ENCODE assay signal across 20 cellular contexts in the genomic region with DNA sequence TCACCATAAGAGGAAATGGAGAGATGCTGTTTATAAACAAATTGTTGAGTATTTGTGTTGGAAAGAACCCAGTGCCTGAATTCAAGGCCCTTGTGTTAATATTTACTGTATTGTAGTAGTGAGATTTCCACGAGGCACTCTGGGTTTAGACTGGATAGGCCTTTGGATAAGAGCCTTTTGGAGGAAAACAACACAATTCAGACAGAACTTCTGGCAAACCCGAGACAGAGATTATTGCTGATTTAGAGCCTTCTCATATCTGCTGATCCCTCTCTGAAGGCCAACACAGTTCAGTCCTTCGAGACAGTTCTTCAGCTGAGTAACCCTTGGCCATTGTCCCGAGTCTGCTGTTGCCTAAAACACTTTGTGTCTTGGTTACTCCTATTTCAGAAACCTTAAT. TPM values are rescaled to one million over a fixed set of nuclear protein-coding genes. Genes with fewer than 3 reads are reported as not detected.
DNase-seq lines count a peak whose midpoint lies in the region; ATAC-seq and TF ChIP-seq lines count a peak whose summit lies in the region.
"Had no signal": no experiment of that assay in that cellular context is flagged by ENCODE, and none has a peak within 500 bp of the region (broad histone marks: within the 10 kb centered on the region; RNA-seq: fewer than 3 reads in every experiment).

No MANE protein-coding gene starts in this region.

- DNase-seq in coronary artery (ENCODE audit: low spot score) (no peak), left cardiac atrium (peak; percentile 48), osteoblast (ENCODE audit: insufficient read length, low spot score, missing footprints) (no peak), upper lobe of right lung (no peak)
- DNase-seq in stimulated activated naive CD8-positive, alpha-beta T cell treated with anti-CD3 and anti-CD28 coated beads, Interleukin-15, Interleukin-2, amounts not matched to agents 100 U/mL and 50 U/mL, for 24 hours, result no peak
- DNase-seq: activated CD4-positive, alpha-beta T cell treated with anti-CD3 and anti-CD28 coated beads for 1 hour; activated naive CD8-positive, alpha-beta T cell treated with anti-CD3 and anti-CD28 coated beads, Interleukin-2, amount 10 ng/mL, durations not matched to agents 7 days and 5 days; AML-193; effector CD8-positive, alpha-beta T cell; NCI-H1930; NCI-H526; PC-9; substantia nigra had no signal

- H3K9me3 ChIP-seq in osteoblast (ENCODE audit: low read depth, low read length) (no peaks in the 10 kb centered on the region), upper lobe of right lung (no peaks in the 10 kb centered on the region)
- H3K9me3 ChIP-seq: esophagus muscularis mucosa, neutrophil had no signal

- ATAC-seq in left cardiac atrium, result peak; percentile 22 to 45
- no peak for ATAC-seq in upper lobe of right lung
- no peak for ATAC-seq in GM18858 (IDR thresholded peaks at IDR 0.05; ENCODE audit: unreplicated experiment)
- no peak for ATAC-seq in stimulated activated naive CD8-positive, alpha-beta T cell treated with anti-CD3 and anti-CD28 coated beads, Interleukin-15, Interleukin-2, amounts not matched to agents 100 U/mL and 50 U/mL, for 24 hours
- no peak for ATAC-seq in HG03175 (IDR thresholded peaks at IDR 0.05; ENCODE audit: unreplicated experiment)
- no peak for ATAC-seq in GM21619 (IDR thresholded peaks at IDR 0.05; ENCODE audit: unreplicated experiment)
- ATAC-seq: GM23338 had no signal

- no peaks in the 10 kb centered on the region for H3K79me2 ChIP-seq in osteoblast (ENCODE audit: insufficient read depth, low read length)

- H3K4me3 ChIP-seq in coronary artery (no peak overlapping the region), osteoblast (ENCODE audit: insufficient read depth, low read length) (no peak overlapping the region), upper lobe of right lung (no peak overlapping the region)
- H3K4me3 ChIP-seq: cardiac muscle cell, esophagus muscularis mucosa, GM23338, PC-9 had no signal

- no peak overlapping the region for H3K4me2 ChIP-seq in osteoblast (ENCODE audit: insufficient read depth, low read length)
- H3K4me2 ChIP-seq: GM23338, PC-9 had no signal

- intact Hi-C loops in left cardiac atrium (cut with DNase I), result no loop called here
- intact Hi-C loops in upper lobe of right lung (cut with DNase I), result no loop called here

- H3K27ac ChIP-seq in coronary artery (peak overlapping the region; percentile 58 to 70), osteoblast (ENCODE audit: low read depth, low read length) (peak overlapping the region; percentile 38), upper lobe of right lung (peak overlapping the region; percentile 42)
- H3K27ac ChIP-seq: cardiac muscle cell, neutrophil, PC-9 had no signal

- H3K36me3 ChIP-seq in osteoblast (ENCODE audit: insufficient read depth, low read length), result peaks cover 48% of the 10 kb centered on the region
- peaks cover 33% of the 10 kb centered on the region for H3K36me3 ChIP-seq in upper lobe of right lung
- H3K36me3 ChIP-seq: cardiac muscle cell, neutrophil had no signal

- H4K20me1 ChIP-seq in osteoblast (ENCODE audit: insufficient read depth, low read length), result no peaks in the 10 kb centered on the region

- H3K27me3 ChIP-seq in osteoblast (ENCODE audit: insufficient read depth, low read length), result no peaks in the 10 kb centered on the region
- no peaks in the 10 kb centered on the region for H3K27me3 ChIP-seq in upper lobe of right lung
- H3K27me3 ChIP-seq: cardiac muscle cell, esophagus muscularis mucosa, neutrophil had no signal

- H3K4me1 ChIP-seq in osteoblast (ENCODE audit: insufficient read depth, low read length), result peaks cover 51% of the 10 kb centered on the region
- peaks cover 64% of the 10 kb centered on the region for H3K4me1 ChIP-seq in upper lobe of right lung

- no peak overlapping the region for H2AFZ ChIP-seq in osteoblast (ENCODE audit: low read length)
- H2AFZ ChIP-seq: GM23338, PC-9 had no signal

- no peak for TF ChIP-seq CTCF in coronary artery (IDR thresholded peaks at IDR 0.05)
- TF ChIP-seq CTCF in osteoblast (IDR thresholded peaks at IDR 0.05; ENCODE audit: extremely low read depth, low read depth, low read length), result no peak
- no peak for TF ChIP-seq CTCF in upper lobe of right lung (IDR thresholded peaks at IDR 0.05)

RNA-seq across cellular contexts. Expression of gene LMCD1, which starts 55.7 kb away (rescaled TPM):
- total RNA-seq in left cardiac atrium, result 10 to 100 TPM; 52.9 to 63.7 TPM
- total RNA-seq in osteoblast, result 213 and 294 TPM in 2 replicates
- total RNA-seq in upper lobe of right lung, result 174 TPM

Comparison
In these comparisons a context has a peak if more than half of its experiments do, and no peak if none do; other contexts are left out.
1. ATAC-seq: peak in left cardiac atrium (2 of 2); none in upper lobe of right lung (single experiment), GM18858 (single experiment), stimulated activated naive CD8-positive, alpha-beta T cell treated with anti-CD3 and anti-CD28 coated beads, Interleukin-15, Interleukin-2, amounts not matched to agents 100 U/mL and 50 U/mL, for 24 hours (single experiment), HG03175 (single experiment) and GM21619 (single experiment).
2. Peak in every context shown above with its lines, with median percentiles within 50 percentile points of each other: H3K27ac ChIP-seq.